ENCODE assay signal across 19 cellular contexts in the genomic region with DNA sequence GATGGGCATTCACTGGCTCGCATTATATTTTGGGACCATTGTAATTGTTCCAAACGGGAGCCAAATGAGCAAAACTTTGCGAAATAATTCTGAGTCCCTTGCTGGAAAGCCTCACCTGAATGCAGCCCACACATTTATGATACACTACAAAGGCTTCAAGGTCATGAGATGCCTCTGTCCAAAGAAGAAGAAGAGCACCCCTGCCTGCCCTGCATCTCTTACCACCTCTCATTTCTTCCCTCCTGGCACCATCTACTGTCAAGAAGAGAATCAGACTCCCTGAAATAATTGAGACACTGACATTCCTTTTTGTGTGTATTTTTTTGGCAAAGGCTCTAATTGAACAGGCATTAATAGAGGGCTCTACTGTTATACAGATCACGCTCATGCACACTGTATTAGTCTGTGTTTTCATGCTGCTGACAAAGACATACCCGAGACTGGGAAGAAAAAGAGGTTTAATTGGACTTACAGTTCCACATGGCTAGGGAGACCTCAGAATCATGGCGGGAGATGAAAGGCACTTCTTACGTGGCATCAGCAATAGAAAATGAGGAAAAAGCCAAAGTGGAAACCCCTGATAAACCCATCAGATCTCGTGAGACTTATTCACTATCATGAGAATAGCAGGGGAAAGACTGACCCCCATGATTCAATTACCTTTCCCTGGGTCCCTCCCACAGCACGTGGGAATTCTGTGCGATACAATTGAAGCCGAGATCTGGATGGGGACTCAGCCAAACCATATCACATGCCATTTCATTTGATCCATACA.
"Had no signal": no experiment of that assay in that cellular context is flagged by ENCODE, and none has a peak within 500 bp of the region (broad histone marks: within the 10 kb centered on the region; RNA-seq: fewer than 3 reads in every experiment).

No MANE protein-coding gene starts in this region.

- H3K9me3 ChIP-seq: body of pancreas, right atrium auricular region, transverse colon, vagina had no signal

- H3K36me3 Mint-ChIP-seq: activated naive CD8-positive, alpha-beta T cell; memory B cell; naive thymus-derived CD8-positive, alpha-beta T cell had no signal

- H3K36me3 ChIP-seq: right atrium auricular region, transverse colon, vagina had no signal

- H3K4me3 Mint-ChIP-seq: activated CD4-positive, alpha-beta T cell treated with anti-CD3 and anti-CD28 coated beads, Interleukin-2, amount 10 ng/mL, durations not matched to agents 7 days and 5 days; activated naive CD8-positive, alpha-beta T cell; activated T-cell treated with anti-CD3 and anti-CD28 coated beads, Interleukin-2, amount 50 U/mL, for 72 hours; central memory CD8-positive, alpha-beta T cell; memory B cell; naive thymus-derived CD8-positive, alpha-beta T cell had no signal

- DNase-seq: activated CD4-positive, alpha-beta T cell treated with anti-CD3 and anti-CD28 coated beads, Interleukin-2, amount 10 ng/mL, durations not matched to agents 7 days and 5 days; activated CD8-positive, alpha-beta memory T cell treated with anti-CD3 and anti-CD28 coated beads, Interleukin-2, amount 50 U/mL, for 48 hours; activated gamma-delta T cell treated with Interleukin-2 at 50 U/mL for 16 hours; activated T-cell treated with anti-CD3 and anti-CD28 coated beads, Interleukin-2, amount 50 U/mL, for 72 hours; amygdala; body of pancreas; effector memory CD4-positive, alpha-beta T cell; islet precursor cell; naive thymus-derived CD8-positive, alpha-beta T cell; small intestine; stimulated activated CD4-positive, alpha-beta T cell treated with anti-CD3 and anti-CD28 coated beads, Interleukin-4, amount 100 ng/mL, for 24 hours; stimulated activated naive CD4-positive, alpha-beta T cell; T-helper 9 cell; transverse colon had no signal

- H3K27ac ChIP-seq: body of pancreas, transverse colon, vagina had no signal

- H3K27ac Mint-ChIP-seq: activated CD4-positive, alpha-beta T cell treated with anti-CD3 and anti-CD28 coated beads, Interleukin-2, amount 10 ng/mL, durations not matched to agents 7 days and 5 days; activated naive CD8-positive, alpha-beta T cell; activated T-cell treated with anti-CD3 and anti-CD28 coated beads, Interleukin-2, amount 50 U/mL, for 72 hours; memory B cell; naive thymus-derived CD8-positive, alpha-beta T cell had no signal

- H3K27me3 ChIP-seq: body of pancreas, right atrium auricular region, transverse colon, vagina had no signal

- ATAC-seq: activated T-cell treated with anti-CD3 and anti-CD28 coated beads, Interleukin-2, amount 50 U/mL, for 72 hours; body of pancreas; naive thymus-derived CD8-positive, alpha-beta T cell had no signal

- H3K4me3 ChIP-seq: body of pancreas, right atrium auricular region, transverse colon, vagina had no signal

- H3K4me1 Mint-ChIP-seq: activated CD4-positive, alpha-beta T cell treated with anti-CD3 and anti-CD28 coated beads, Interleukin-2, amount 10 ng/mL, durations not matched to agents 7 days and 5 days; central memory CD8-positive, alpha-beta T cell; naive thymus-derived CD8-positive, alpha-beta T cell had no signal

- H3K9me3 Mint-ChIP-seq: activated CD4-positive, alpha-beta T cell treated with anti-CD3 and anti-CD28 coated beads, Interleukin-2, amount 10 ng/mL, durations not matched to agents 7 days and 5 days; activated T-cell treated with anti-CD3 and anti-CD28 coated beads, Interleukin-2, amount 50 U/mL, for 72 hours; central memory CD8-positive, alpha-beta T cell; memory B cell; naive thymus-derived CD8-positive, alpha-beta T cell had no signal
